ENCODE assay signal across 1 cellular context in the genomic region with DNA sequence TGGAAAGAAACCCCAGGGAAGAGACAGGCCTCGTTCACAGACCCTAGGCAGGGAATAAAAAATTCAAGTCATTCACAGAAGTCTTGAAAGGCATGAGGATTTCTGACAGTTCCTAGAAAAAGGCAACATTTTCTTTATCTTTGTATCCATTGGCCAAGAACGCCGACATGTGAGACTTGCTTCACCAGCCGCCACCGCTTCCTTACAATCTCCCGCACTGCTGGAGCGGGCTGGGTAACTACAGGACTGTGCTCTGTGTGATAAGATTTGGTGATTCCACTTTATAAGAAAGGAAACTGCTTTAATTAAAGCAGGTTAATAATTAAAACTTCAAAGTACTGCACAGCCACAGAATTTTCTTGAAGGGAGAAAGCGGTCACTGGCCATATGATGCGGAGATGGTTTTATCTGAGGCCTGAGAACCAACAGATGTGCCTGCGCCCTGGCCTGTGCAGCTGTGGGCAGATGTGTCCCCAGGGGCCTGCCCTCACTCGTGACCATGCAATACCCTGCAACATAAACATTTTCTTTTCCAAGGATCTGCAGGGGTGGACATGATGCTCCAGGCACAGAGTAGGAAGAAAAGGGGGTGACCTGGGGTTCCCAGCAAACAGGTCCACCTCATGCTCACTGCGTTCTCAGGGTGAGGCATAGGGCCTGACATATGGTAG.
TF ChIP-seq lines count a peak whose summit lies in the region.

No MANE protein-coding gene starts in this region.

TF ChIP-seq in K562, 482 proteins besides CTCF, POLR2A, EP300 and RAD21:
- TF ChIP-seq CBFA2T3 (IDR thresholded peaks at IDR 0.05) (peak; percentile 44; the same call in 1 of the 2 replicates), ZSCAN29 (IDR thresholded peaks at IDR 0.05) (no peak), BACH1 (tag; IDR thresholded peaks at IDR 0.05) (no peak)
- TF ChIP-seq, protein P1, sequence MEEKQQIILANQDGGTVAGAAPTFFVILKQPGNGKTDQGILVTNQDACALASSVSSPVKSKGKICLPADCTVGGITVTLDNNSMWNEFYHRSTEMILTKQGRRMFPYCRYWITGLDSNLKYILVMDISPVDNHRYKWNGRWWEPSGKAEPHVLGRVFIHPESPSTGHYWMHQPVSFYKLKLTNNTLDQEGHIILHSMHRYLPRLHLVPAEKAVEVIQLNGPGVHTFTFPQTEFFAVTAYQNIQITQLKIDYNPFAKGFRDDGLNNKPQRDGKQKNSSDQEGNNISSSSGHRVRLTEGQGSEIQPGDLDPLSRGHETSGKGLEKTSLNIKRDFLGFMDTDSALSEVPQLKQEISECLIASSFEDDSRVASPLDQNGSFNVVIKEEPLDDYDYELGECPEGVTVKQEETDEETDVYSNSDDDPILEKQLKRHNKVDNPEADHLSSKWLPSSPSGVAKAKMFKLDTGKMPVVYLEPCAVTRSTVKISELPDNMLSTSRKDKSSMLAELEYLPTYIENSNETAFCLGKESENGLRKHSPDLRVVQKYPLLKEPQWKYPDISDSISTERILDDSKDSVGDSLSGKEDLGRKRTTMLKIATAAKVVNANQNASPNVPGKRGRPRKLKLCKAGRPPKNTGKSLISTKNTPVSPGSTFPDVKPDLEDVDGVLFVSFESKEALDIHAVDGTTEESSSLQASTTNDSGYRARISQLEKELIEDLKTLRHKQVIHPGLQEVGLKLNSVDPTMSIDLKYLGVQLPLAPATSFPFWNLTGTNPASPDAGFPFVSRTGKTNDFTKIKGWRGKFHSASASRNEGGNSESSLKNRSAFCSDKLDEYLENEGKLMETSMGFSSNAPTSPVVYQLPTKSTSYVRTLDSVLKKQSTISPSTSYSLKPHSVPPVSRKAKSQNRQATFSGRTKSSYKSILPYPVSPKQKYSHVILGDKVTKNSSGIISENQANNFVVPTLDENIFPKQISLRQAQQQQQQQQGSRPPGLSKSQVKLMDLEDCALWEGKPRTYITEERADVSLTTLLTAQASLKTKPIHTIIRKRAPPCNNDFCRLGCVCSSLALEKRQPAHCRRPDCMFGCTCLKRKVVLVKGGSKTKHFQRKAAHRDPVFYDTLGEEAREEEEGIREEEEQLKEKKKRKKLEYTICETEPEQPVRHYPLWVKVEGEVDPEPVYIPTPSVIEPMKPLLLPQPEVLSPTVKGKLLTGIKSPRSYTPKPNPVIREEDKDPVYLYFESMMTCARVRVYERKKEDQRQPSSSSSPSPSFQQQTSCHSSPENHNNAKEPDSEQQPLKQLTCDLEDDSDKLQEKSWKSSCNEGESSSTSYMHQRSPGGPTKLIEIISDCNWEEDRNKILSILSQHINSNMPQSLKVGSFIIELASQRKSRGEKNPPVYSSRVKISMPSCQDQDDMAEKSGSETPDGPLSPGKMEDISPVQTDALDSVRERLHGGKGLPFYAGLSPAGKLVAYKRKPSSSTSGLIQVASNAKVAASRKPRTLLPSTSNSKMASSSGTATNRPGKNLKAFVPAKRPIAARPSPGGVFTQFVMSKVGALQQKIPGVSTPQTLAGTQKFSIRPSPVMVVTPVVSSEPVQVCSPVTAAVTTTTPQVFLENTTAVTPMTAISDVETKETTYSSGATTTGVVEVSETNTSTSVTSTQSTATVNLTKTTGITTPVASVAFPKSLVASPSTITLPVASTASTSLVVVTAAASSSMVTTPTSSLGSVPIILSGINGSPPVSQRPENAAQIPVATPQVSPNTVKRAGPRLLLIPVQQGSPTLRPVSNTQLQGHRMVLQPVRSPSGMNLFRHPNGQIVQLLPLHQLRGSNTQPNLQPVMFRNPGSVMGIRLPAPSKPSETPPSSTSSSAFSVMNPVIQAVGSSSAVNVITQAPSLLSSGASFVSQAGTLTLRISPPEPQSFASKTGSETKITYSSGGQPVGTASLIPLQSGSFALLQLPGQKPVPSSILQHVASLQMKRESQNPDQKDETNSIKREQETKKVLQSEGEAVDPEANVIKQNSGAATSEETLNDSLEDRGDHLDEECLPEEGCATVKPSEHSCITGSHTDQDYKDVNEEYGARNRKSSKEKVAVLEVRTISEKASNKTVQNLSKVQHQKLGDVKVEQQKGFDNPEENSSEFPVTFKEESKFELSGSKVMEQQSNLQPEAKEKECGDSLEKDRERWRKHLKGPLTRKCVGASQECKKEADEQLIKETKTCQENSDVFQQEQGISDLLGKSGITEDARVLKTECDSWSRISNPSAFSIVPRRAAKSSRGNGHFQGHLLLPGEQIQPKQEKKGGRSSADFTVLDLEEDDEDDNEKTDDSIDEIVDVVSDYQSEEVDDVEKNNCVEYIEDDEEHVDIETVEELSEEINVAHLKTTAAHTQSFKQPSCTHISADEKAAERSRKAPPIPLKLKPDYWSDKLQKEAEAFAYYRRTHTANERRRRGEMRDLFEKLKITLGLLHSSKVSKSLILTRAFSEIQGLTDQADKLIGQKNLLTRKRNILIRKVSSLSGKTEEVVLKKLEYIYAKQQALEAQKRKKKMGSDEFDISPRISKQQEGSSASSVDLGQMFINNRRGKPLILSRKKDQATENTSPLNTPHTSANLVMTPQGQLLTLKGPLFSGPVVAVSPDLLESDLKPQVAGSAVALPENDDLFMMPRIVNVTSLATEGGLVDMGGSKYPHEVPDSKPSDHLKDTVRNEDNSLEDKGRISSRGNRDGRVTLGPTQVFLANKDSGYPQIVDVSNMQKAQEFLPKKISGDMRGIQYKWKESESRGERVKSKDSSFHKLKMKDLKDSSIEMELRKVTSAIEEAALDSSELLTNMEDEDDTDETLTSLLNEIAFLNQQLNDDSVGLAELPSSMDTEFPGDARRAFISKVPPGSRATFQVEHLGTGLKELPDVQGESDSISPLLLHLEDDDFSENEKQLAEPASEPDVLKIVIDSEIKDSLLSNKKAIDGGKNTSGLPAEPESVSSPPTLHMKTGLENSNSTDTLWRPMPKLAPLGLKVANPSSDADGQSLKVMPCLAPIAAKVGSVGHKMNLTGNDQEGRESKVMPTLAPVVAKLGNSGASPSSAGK (IDR thresholded peaks at IDR 0.05), result peak; percentile 20; the same call in 1 of the 2 replicates
- TF ChIP-seq, protein P2, sequence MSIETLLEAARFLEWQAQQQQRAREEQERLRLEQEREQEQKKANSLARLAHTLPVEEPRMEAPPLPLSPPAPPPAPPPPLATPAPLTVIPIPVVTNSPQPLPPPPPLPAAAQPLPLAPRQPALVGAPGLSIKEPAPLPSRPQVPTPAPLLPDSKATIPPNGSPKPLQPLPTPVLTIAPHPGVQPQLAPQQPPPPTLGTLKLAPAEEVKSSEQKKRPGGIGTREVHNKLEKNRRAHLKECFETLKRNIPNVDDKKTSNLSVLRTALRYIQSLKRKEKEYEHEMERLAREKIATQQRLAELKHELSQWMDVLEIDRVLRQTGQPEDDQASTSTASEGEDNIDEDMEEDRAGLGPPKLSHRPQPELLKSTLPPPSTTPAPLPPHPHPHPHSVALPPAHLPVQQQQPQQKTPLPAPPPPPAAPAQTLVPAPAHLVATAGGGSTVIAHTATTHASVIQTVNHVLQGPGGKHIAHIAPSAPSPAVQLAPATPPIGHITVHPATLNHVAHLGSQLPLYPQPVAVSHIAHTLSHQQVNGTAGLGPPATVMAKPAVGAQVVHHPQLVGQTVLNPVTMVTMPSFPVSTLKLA (conservative IDR thresholded peaks at IDR 0.05), result 0 out of 4 replicates have a peak, but pooled peaks have one; percentile 16 to 23
